ENCODE assay signal across 15 cellular contexts in genomic region chr15:72491768-72492167, GRCh38. TPM values are rescaled to one million over a fixed set of nuclear protein-coding genes. Genes with fewer than 3 reads are reported as not detected.
DNase-seq lines count a peak whose midpoint lies in the region; ATAC-seq, FAIRE-seq and TF ChIP-seq lines count a peak whose summit lies in the region.
"Had no signal": no experiment of that assay in that cellular context is flagged by ENCODE, and none has a peak within 500 bp of the region (broad histone marks: within the 10 kb centered on the region; RNA-seq: fewer than 3 reads in every experiment).

No MANE protein-coding gene starts in this region.

- peaks cover 73% of the 10 kb centered on the region for H3K4me1 ChIP-seq in A549
- H3K4me1 ChIP-seq in GM23248 (ENCODE audit: insufficient read depth), result peaks cover 58% of the 10 kb centered on the region
- H3K4me1 ChIP-seq in adipocyte (ENCODE audit: control insufficient read depth, insufficient read depth, low read length), result peaks cover 59% of the 10 kb centered on the region
- H3K4me1 ChIP-seq in foreskin keratinocyte, result peaks cover 21% of the 10 kb centered on the region

- no peak for TF ChIP-seq RAD21 in A549 (conservative IDR thresholded peaks at IDR 0.05 in 1 of 2, IDR thresholded peaks at IDR 0.05 in 1 of 2)

- no peaks in the 10 kb centered on the region for H3K36me3 ChIP-seq in GM23248 (ENCODE audit: low read depth)
- H3K36me3 ChIP-seq in adipocyte (ENCODE audit: control insufficient read depth, insufficient read depth, low read length, severe bottlenecking), result no peaks in the 10 kb centered on the region
- H3K36me3 ChIP-seq: tibial artery had no signal

- TF ChIP-seq POLR2A in A549 (IDR thresholded peaks at IDR 0.05; ENCODE audit: low read length), result no peak

- H3K27ac ChIP-seq in A549, result no peak overlapping the region
- peak overlapping the region; percentile 62 for H3K27ac ChIP-seq in GM23248
- H3K27ac ChIP-seq in foreskin keratinocyte, result no peak overlapping the region
- H3K27ac ChIP-seq: RWPE1, tibial artery had no signal

- no peak overlapping the region for H2AFZ ChIP-seq in GM23248

- H3K27me3 ChIP-seq in GM23248 (replicated peaks; ENCODE audit: insufficient read depth), result no peaks in the 10 kb centered on the region
- H3K27me3 ChIP-seq in adipocyte (replicated peaks; ENCODE audit: control insufficient read depth, insufficient read depth, low read length), result no peaks in the 10 kb centered on the region
- H3K27me3 ChIP-seq in foreskin keratinocyte, result no peaks in the 10 kb centered on the region
- H3K27me3 ChIP-seq: tibial artery had no signal

- H3K4me2 ChIP-seq in A549, result peak overlapping the region; percentile 60
- H3K4me2 ChIP-seq in GM23248 (ENCODE audit: unreplicated experiment), result peak overlapping the region; percentile 86

- WGBS in A549 (ENCODE audit: missing lambda C conversion rate), result 1% methylated on average over 2 of the region's 2 CpGs
- 0 to 3% methylated on average over 2 of the region's 2 CpGs for WGBS in GM23248 (ENCODE audit: low coverage in 1 of 2, low lambda C conversion rate in 2 of 2, missing lambda C conversion rate in 2 of 2), 2 experiments

- in situ Hi-C loops in GM23248 (cut with MboI), result no loop called here

- FAIRE-seq in A549 (lab: Jason Lieb, UNC), result no peak

- peaks cover 66% of the 10 kb centered on the region for H4K20me1 ChIP-seq in GM23248 (ENCODE audit: insufficient read depth)

- peaks cover 98% of the 10 kb centered on the region for H3K79me2 ChIP-seq in GM23248 (ENCODE audit: insufficient read depth)

- TF ChIP-seq CTCF in A549 (IDR thresholded peaks at IDR 0.05) (no peak), foreskin keratinocyte (conservative IDR thresholded peaks at IDR 0.05) (no peak)

- CTCF ChIA-PET in A549 (lab: Yijun Ruan, JAX), result interaction anchor here (0.8 to 2.1 kb wide), 6 partner anchors 9 to 18 kb away, joined by 3 to 6 read pairs (median 4); no protein-coding TSS in a partner anchor

- H3K4me3 ChIP-seq in A549 (no peak overlapping the region), GM23248 (peak overlapping the region; percentile 19; the same call in 1 of the 2 replicates), adipocyte (ENCODE audit: low read length) (peak overlapping the region; percentile 14)
- H3K4me3 ChIP-seq: mucosa of descending colon, tibial artery had no signal

- peak; percentile 68 to 85; a peak in 4 of 6 replicates for ATAC-seq in A549
- peak; percentile 79 for ATAC-seq in foreskin keratinocyte
- ATAC-seq in GM19467 (IDR thresholded peaks at IDR 0.05; ENCODE audit: unreplicated experiment), result no peak
- ATAC-seq: mucosa of descending colon, right cardiac atrium had no signal

- POLR2A ChIA-PET in A549 (lab: Yijun Ruan, JAX), result no interaction called here

- peaks cover 33% of the 10 kb centered on the region for H3F3A ChIP-seq in GM23248 (ENCODE audit: insufficient read depth)

- H3K9ac ChIP-seq in GM23248, result peak overlapping the region; percentile 12; the same call in 1 of the 2 replicates
- H3K9ac ChIP-seq in adipocyte (ENCODE audit: low read length), result no peak overlapping the region

- H3K9me3 ChIP-seq in A549, result no peaks in the 10 kb centered on the region
- H3K9me3 ChIP-seq in GM23248 (ENCODE audit: low read depth), result no peaks in the 10 kb centered on the region
- no peaks in the 10 kb centered on the region for H3K9me3 ChIP-seq in adipocyte (ENCODE audit: control insufficient read depth, low read length)
- H3K9me3 ChIP-seq: mucosa of descending colon, tibial artery had no signal

- H3K9me2 ChIP-seq in GM23248 (ENCODE audit: insufficient read depth), result no peaks in the 10 kb centered on the region

- peak; percentile 43 to 46 for DNase-seq in A549 (ENCODE audit: low read depth in 1 of 2, low spot score in 1 of 2)
- DNase-seq in GM23248, result peak; percentile 91
- DNase-seq in adipocyte (ENCODE audit: low read depth), result peak; percentile 54
- DNase-seq in foreskin keratinocyte, result peak; percentile 12 to 54
- DNase-seq in NCI-H2081 (lab: John Stamatoyannopoulos, UW), result no peak
- DNase-seq in stimulated activated CD4-positive, alpha-beta T cell treated with anti-CD3 and anti-CD28 coated beads, Interleukin-2, amount 100 ng/mL, for 24 hours, result no peak
- no peak for DNase-seq in T1000 (lab: John Stamatoyannopoulos, UW)
- DNase-seq: activated effector memory CD4-positive, alpha-beta T cell treated with anti-CD3 and anti-CD28 coated beads, Interleukin-2, amount 50 U/mL, for 16 hours; Karpas-422; mucosa of descending colon; NCI-H2171; right cardiac atrium; tibial artery had no signal

- no peak for TF ChIP-seq EP300 in A549 (IDR thresholded peaks at IDR 0.05)

TF ChIP-seq in A549, 52 proteins besides CTCF, POLR2A, EP300 and RAD21:
- TF ChIP-seq FOSL2 (IDR thresholded peaks at IDR 0.05) (no peak), FOSL2 (CRISPR knock-in tag; IDR thresholded peaks at IDR 0.05) (peak; percentile 56), ESRRA (IDR thresholded peaks at IDR 0.05; ENCODE audit: borderline replicate concordance, low read length) (no peak), JUNB (IDR thresholded peaks at IDR 0.05) (0 out of 2 replicates have a peak, but pooled peaks have one; percentile 35), HES2 (IDR thresholded peaks at IDR 0.05) (no peak)

RNA-seq across cellular contexts. Expression of gene ARIH1, which starts 17.6 kb away (rescaled TPM):
- polyA plus RNA-seq in A549 (2011; rRNA removed), result 127 and 138 TPM in 2 replicates
- 34.6 and 34.8 TPM in 2 replicates for polyA plus RNA-seq in A549 (2012; cell fraction: cytosol; rRNA removed)
- 39.2 and 46.0 TPM in 2 replicates for polyA plus RNA-seq in A549 (2012; cell fraction: nucleus; rRNA removed)
- 92.6 to 95.5 TPM (median 94.7 TPM) in 3 replicates for polyA plus RNA-seq in A549 (2017; fragmentation: RNase III; extraction: RNeasy Plus Mini Kit Qiagen cat#74134 plus additional on column Dnase treatment)
- 146 and 162 TPM in 2 replicates for polyA minus RNA-seq in A549 (2011; rRNA and poly(A)+ RNA removed)
- 24.5 and 42.1 TPM in 2 replicates for total RNA-seq in GM23248 (2014; rRNA removed; shearing (Covaris generic))
- polyA plus RNA-seq in GM23248 (2016; fragmentation: Nextera tagmentation; extraction: Ambion mirVana), result 29.5 and 31.1 TPM in 2 replicates
- total RNA-seq in foreskin keratinocyte, result 63.6 and 66.9 TPM in 2 replicates
- polyA plus RNA-seq in foreskin keratinocyte, result 24.4 and 26.2 TPM in 2 replicates

Comparison
In these comparisons a context has a peak if more than half of its experiments do, and no peak if none do; other contexts are left out.
1. DNase-seq: peak in A549 (2 of 2), GM23248 (single experiment), adipocyte (single experiment) and foreskin keratinocyte (2 of 2); none in NCI-H2081 (0 of 2), stimulated activated CD4-positive, alpha-beta T cell treated with anti-CD3 and anti-CD28 coated beads, Interleukin-2, amount 100 ng/mL, for 24 hours (0 of 2) and T1000 (single experiment).